Comparison of ENCODE assay signal across 24 cellular contexts in genomic region chr1:38486115-38486514, GRCh38.
"Had no signal": no experiment of that assay in that cellular context is flagged by ENCODE, and none has a peak within 500 bp of the region (broad histone marks: within the 10 kb centered on the region; RNA-seq: fewer than 3 reads in every experiment).

No MANE protein-coding gene starts in this region.

- H3K79me2 ChIP-seq: hepatocyte had no signal

- FAIRE-seq: astrocyte, endothelial cell of umbilical vein had no signal

- H3K4me3 Mint-ChIP-seq: activated naive CD8-positive, alpha-beta T cell treated with anti-CD3 and anti-CD28 coated beads for 36 hours; activated T-cell treated with anti-CD3 and anti-CD28 coated beads, Interleukin-2, amount 50 U/mL, for 24 hours; naive thymus-derived CD4-positive, alpha-beta T cell had no signal

- H3K36me3 ChIP-seq: left ventricle myocardium inferior, sigmoid colon, upper lobe of left lung had no signal

- H2AFZ ChIP-seq: hepatocyte had no signal

- H3K4me2 ChIP-seq: hepatocyte, smooth muscle cell had no signal

- DNase-seq: activated CD8-positive, alpha-beta memory T cell treated with anti-CD3 and anti-CD28 coated beads for 24 hours; activated CD8-positive, alpha-beta memory T cell treated with anti-CD3 and anti-CD28 coated beads, Interleukin-2, amount 50 U/mL, for 4 hours; activated naive CD4-positive, alpha-beta T cell; activated naive CD8-positive, alpha-beta T cell treated with anti-CD3 and anti-CD28 coated beads for 36 hours; activated T-cell treated with anti-CD3 and anti-CD28 coated beads, Interleukin-2, amount 50 U/mL, for 24 hours; central memory CD4-positive, alpha-beta T cell; dermis blood vessel endothelial cell; effector memory CD4-positive, alpha-beta T cell; foreskin melanocyte; left ventricle myocardium inferior; naive thymus-derived CD4-positive, alpha-beta T cell; posterior cingulate gyrus; sigmoid colon; stimulated activated CD4-positive, alpha-beta T cell treated with anti-CD3 and anti-CD28 coated beads, Interleukin-2, amount 100 ng/mL, for 48 hours; stimulated activated CD8-positive, alpha-beta memory T cell treated with anti-CD3 and anti-CD28 coated beads, Interleukin-4, amount 100 ng/mL, for 48 hours; stimulated activated naive CD4-positive, alpha-beta T cell; T-helper 1 cell; upper lobe of left lung had no signal

- H3K36me3 Mint-ChIP-seq: activated naive CD8-positive, alpha-beta T cell treated with anti-CD3 and anti-CD28 coated beads for 36 hours had no signal

- H3K4me1 ChIP-seq: left ventricle myocardium inferior, sigmoid colon, upper lobe of left lung had no signal

- H3K4me3 ChIP-seq: hepatocyte, left ventricle myocardium inferior, sigmoid colon, smooth muscle cell, upper lobe of left lung had no signal

- ATAC-seq: esophagus mucosa; naive thymus-derived CD4-positive, alpha-beta T cell had no signal

- H3K27me3 ChIP-seq: upper lobe of left lung had no signal

- H3K9me3 Mint-ChIP-seq: activated naive CD8-positive, alpha-beta T cell treated with anti-CD3 and anti-CD28 coated beads for 36 hours; activated T-cell treated with anti-CD3 and anti-CD28 coated beads, Interleukin-2, amount 50 U/mL, for 24 hours; activated T-helper 2 cell treated with anti-CD3 and anti-CD28 coated beads, Interferon-gamma antibody, Interleukin-2, Interleukin-4, amounts not matched to agents 10 μg/mL and 5 μg/mL and 100 μg/mL, durations not matched to agents 14 hours and 24 hours and 36 hours had no signal

- H3K27ac ChIP-seq: hepatocyte, left ventricle myocardium inferior, sigmoid colon, upper lobe of left lung had no signal

- H3K9me3 ChIP-seq: sigmoid colon had no signal

- H3K27ac Mint-ChIP-seq: activated naive CD8-positive, alpha-beta T cell treated with anti-CD3 and anti-CD28 coated beads for 36 hours; activated T-cell treated with anti-CD3 and anti-CD28 coated beads, Interleukin-2, amount 50 U/mL, for 24 hours; activated T-helper 2 cell treated with anti-CD3 and anti-CD28 coated beads, Interferon-gamma antibody, Interleukin-2, Interleukin-4, amounts not matched to agents 10 μg/mL and 5 μg/mL and 100 μg/mL, durations not matched to agents 14 hours and 24 hours and 36 hours; naive thymus-derived CD4-positive, alpha-beta T cell had no signal
